ENCODE assay signal across 1 cellular context in genomic region chr19:5989388-5990074, GRCh38.
A peak's percentile ranks its signal among the peaks of the same experiment; 100 is the strongest.
TF ChIP-seq lines count a peak whose summit lies in the region.

No MANE protein-coding gene starts in this region.

TF ChIP-seq in K562, 482 proteins besides CTCF, POLR2A, EP300 and RAD21 (continued from another document):
- TF ChIP-seq FOXA1 (IDR thresholded peaks at IDR 0.05; ENCODE audit: borderline replicate concordance) (no peak), ZFP91 (CRISPR knock-in tag; IDR thresholded peaks at IDR 0.05) (no peak), ZNF561 (CRISPR knock-in tag; conservative IDR thresholded peaks at IDR 0.05) (no peak), ZNF324 (CRISPR knock-in tag; IDR thresholded peaks at IDR 0.05) (no peak), POLR2H (tag; IDR thresholded peaks at IDR 0.05; ENCODE audit: low read depth) (no peak), NRF1 (conservative IDR thresholded peaks at IDR 0.05 in 1 of 2, IDR thresholded peaks at IDR 0.05 in 1 of 2) (peak; percentile 52 to 64), PRDM10 (IDR thresholded peaks at IDR 0.05; ENCODE audit: partially characterized antibody) (peak; percentile 31), HMGXB4 (CRISPR knock-in tag; IDR thresholded peaks at IDR 0.05) (no peak), ZFP36 (IDR thresholded peaks at IDR 0.05; ENCODE audit: low read depth, low read length, partially characterized antibody) (peak; percentile 71)
- TF ChIP-seq, protein P1, sequence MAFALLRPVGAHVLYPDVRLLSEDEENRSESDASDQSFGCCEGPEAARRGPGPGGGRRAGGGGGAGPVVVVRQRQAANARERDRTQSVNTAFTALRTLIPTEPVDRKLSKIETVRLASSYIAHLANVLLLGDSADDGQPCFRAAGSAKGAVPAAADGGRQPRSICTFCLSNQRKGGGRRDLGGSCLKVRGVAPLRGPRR (CRISPR knock-in tag; IDR thresholded peaks at IDR 0.05) = no peak
